1 cellular context compared by ENCODE assay signal in the genomic region with DNA sequence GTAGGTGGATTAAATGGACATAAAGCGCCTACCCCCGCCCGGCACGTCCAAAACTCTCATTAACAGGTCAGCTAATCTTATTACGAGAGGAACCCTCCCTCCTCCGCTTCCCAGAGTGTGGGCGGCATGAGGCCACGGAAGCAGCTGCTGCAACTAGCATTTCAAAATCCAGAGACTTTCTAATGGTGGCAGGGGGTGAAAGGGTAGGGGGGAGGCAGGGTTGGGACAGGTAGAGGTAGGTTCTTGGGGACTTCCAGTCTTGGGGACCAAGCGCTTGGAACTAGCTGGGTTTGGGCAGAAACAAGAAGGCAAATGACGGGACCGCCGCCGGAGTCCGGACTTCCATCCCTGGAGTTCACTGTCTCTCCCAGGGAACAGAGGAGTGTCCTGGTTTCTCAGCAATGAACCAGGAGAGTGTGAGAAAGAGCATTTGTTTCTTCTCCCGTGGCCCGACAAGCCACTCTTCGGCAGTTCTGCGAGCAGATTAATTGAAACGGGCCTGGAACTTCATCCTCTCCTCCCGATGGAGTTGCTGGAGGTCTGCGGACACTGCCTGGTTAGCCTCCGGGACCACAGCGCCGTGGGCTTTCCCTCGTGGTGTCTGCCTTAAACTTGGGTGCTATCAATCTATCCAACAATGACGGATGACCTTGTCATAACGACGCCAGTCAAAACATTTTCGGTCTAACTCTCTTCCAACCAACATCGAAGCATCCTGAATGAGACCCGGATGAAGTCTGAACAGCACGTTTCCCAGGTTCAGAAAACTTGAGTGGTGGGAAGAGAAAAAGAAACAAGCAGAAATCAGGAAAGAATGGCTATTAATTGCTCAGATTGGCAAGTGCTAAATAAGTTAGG.
TF ChIP-seq lines count a peak whose summit lies in the region.

No MANE protein-coding gene starts in this region.

TF ChIP-seq in SK-N-SH, 30 proteins besides CTCF, POLR2A, EP300 and RAD21:
- TF ChIP-seq MEF2A (IDR thresholded peaks at IDR 0.05; ENCODE audit: borderline replicate concordance, low read depth) (no peak), ELF1 (IDR thresholded peaks at IDR 0.05) (no peak), JUND (IDR thresholded peaks at IDR 0.05) (no peak), RCOR1 (IDR thresholded peaks at IDR 0.05; ENCODE audit: low read length) (no peak), GABPA (IDR thresholded peaks at IDR 0.05; ENCODE audit: low read depth) (no peak), NRF1 (IDR thresholded peaks at IDR 0.05; ENCODE audit: low read depth, low read length) (no peak), NFIC (IDR thresholded peaks at IDR 0.05; ENCODE audit: borderline replicate concordance) (no peak), RXRA (IDR thresholded peaks at IDR 0.05; ENCODE audit: borderline replicate concordance, low read depth) (no peak), FOXM1 (IDR thresholded peaks at IDR 0.05; ENCODE audit: low read depth) (no peak), GATA2 (CRISPR knock-in tag; IDR thresholded peaks at IDR 0.05) (no peak), TEAD4 (IDR thresholded peaks at IDR 0.05; ENCODE audit: borderline replicate concordance, insufficient read depth) (no peak), CHD2 (IDR thresholded peaks at IDR 0.05; ENCODE audit: low read length, partially characterized antibody) (no peak), FOSL2 (IDR thresholded peaks at IDR 0.05; ENCODE audit: borderline replicate concordance, low read depth) (no peak), RFX5 (IDR thresholded peaks at IDR 0.05; ENCODE audit: low read length) (no peak), IRF3 (IDR thresholded peaks at IDR 0.05; ENCODE audit: low read depth, low read length) (no peak)
- TF ChIP-seq, protein P1, sequence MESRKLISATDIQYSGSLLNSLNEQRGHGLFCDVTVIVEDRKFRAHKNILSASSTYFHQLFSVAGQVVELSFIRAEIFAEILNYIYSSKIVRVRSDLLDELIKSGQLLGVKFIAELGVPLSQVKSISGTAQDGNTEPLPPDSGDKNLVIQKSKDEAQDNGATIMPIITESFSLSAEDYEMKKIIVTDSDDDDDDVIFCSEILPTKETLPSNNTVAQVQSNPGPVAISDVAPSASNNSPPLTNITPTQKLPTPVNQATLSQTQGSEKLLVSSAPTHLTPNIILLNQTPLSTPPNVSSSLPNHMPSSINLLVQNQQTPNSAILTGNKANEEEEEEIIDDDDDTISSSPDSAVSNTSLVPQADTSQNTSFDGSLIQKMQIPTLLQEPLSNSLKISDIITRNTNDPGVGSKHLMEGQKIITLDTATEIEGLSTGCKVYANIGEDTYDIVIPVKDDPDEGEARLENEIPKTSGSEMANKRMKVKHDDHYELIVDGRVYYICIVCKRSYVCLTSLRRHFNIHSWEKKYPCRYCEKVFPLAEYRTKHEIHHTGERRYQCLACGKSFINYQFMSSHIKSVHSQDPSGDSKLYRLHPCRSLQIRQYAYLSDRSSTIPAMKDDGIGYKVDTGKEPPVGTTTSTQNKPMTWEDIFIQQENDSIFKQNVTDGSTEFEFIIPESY (IDR thresholded peaks at IDR 0.05; ENCODE audit: borderline replicate concordance, low read depth), result no peak
TF ChIP-seq in SK-N-SH: peak in this region for 0.
